Comparison of ENCODE assay signal across 10 cellular contexts in the genomic region with DNA sequence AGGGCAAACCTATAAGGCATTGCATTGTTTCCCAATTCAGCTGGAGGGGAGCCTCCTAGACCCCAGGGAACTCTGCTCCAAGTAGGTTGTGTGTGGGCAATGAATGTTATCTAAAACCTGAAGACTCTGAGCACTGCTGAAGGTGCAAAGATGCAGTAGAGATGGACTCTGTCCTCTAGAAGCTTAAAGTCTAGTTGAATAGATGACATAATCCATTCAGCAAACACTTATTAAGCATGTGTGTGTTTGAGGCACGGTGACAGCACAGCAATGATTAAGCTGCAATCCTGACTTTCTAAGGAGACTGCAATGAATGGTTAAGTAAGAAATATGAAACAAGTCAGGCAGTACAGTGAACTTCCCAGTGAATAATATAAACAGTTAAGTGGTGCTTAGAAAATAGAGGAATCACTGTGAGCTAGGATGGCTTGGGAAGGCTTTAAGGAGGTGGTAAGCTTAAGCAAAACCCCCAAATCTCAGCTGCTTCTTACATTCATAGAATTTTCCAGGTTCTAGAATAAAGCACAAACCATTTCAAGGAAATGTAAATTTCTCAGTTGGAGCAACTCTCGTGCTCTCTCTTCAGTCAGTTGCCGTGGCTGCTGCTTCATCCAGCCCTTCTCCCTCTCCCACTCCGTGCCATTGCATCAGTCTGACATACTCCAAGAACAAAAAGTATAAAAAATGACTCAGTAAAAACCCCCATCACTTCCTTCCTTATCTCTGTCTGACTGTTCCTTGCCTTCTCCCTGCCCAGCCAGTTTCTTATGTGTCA. TPM values are rescaled to one million over a fixed set of nuclear protein-coding genes. Genes with fewer than 3 reads are reported as not detected.
DNase-seq lines count a peak whose midpoint lies in the region; ATAC-seq and TF ChIP-seq lines count a peak whose summit lies in the region.
"Had no signal": no experiment of that assay in that cellular context is flagged by ENCODE, and none has a peak within 500 bp of the region (broad histone marks: within the 10 kb centered on the region; RNA-seq: fewer than 3 reads in every experiment).

No MANE protein-coding gene starts in this region.

- 30 to 64% (median 43%) methylated on average over 4 of the region's 4 CpGs for WGBS in spleen, 5 donors

- intact Hi-C loops in spleen (cut with DNase I; ENCODE audit: low total_unique reads) = no loop called here

- peak overlapping the region in 7 of 8 donors; percentile 16 to 85 (median 58) for H3K27ac ChIP-seq in spleen
- H3K27ac ChIP-seq: 22Rv1 had no signal

- H3K36me3 ChIP-seq in spleen = peaks cover 3 to 89% (median 43%) of the 10 kb centered on the region in 6 donors

- ATAC-seq in SK-N-SH treated with all-trans-retinoic acid at 6 μM for 48 hours = peak; percentile 73
- ATAC-seq in HG02759 (IDR thresholded peaks at IDR 0.05; ENCODE audit: unreplicated experiment) = no peak
- no peak for ATAC-seq in HG03045 (IDR thresholded peaks at IDR 0.05; ENCODE audit: unreplicated experiment)
- ATAC-seq: body of pancreas had no signal

- DNase-seq in NOMO-1 treated with DMSO at 0.1 percent for 48 hours (lab: John Stamatoyannopoulos, UW; ENCODE audit: unreplicated experiment) (peak; percentile 53), NOMO-1 treated with dmso at 0.1 percent for 144 hours (lab: John Stamatoyannopoulos, UW; ENCODE audit: unreplicated experiment) (no peak), fibroblast of pulmonary artery (ENCODE audit: low read depth) (peak; percentile 95), spleen (no peak), NCI-H1048 (lab: John Stamatoyannopoulos, UW) (no peak)

- H3K9me3 ChIP-seq in spleen = no peaks in the 10 kb centered on the region
- H3K9me3 ChIP-seq: body of pancreas had no signal

- H3K27me3 ChIP-seq in spleen (replicated peaks in 1 of 7) = no peaks in the 10 kb centered on the region
- H3K27me3 ChIP-seq: body of pancreas had no signal

- TF ChIP-seq POLR2A in spleen (IDR thresholded peaks at IDR 0.05) = no peak

- TF ChIP-seq CTCF in fibroblast of pulmonary artery (IDR thresholded peaks at IDR 0.05; ENCODE audit: low read length, missing control alignments) (no peak), spleen (IDR thresholded peaks at IDR 0.05 in 8 of 11, conservative IDR thresholded peaks at IDR 0.05 in 3 of 11) (no peak)

- H3K4me3 ChIP-seq in fibroblast of pulmonary artery (replicated peaks; ENCODE audit: low read depth, low read length) = peak overlapping the region; percentile 4
- H3K4me3 ChIP-seq in spleen = peak overlapping the region in 1 of 8 donors; percentile 21
- H3K4me3 ChIP-seq: body of pancreas had no signal

- H3K4me1 ChIP-seq in spleen = peaks cover 0 to 72% (median 31%) of the 10 kb centered on the region in 6 donors

TF ChIP-seq in SK-N-SH treated with all-trans-retinoic acid at 6 μM for 48 hours, 23 proteins besides CTCF, POLR2A, EP300 and RAD21:
- no peak for TF ChIP-seq PATZ1 (CRISPR knock-in tag; IDR thresholded peaks at IDR 0.05; ENCODE audit: borderline replicate concordance)
- TF ChIP-seq, protein P1, sequence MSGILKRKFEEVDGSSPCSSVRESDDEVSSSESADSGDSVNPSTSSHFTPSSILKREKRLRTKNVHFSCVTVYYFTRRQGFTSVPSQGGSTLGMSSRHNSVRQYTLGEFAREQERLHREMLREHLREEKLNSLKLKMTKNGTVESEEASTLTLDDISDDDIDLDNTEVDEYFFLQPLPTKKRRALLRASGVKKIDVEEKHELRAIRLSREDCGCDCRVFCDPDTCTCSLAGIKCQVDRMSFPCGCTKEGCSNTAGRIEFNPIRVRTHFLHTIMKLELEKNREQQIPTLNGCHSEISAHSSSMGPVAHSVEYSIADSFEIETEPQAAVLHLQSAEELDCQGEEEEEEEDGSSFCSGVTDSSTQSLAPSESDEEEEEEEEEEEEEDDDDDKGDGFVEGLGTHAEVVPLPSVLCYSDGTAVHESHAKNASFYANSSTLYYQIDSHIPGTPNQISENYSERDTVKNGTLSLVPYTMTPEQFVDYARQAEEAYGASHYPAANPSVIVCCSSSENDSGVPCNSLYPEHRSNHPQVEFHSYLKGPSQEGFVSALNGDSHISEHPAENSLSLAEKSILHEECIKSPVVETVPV (CRISPR knock-in tag; IDR thresholded peaks at IDR 0.05) = no peak
- no peak for TF ChIP-seq ZC3H10 (CRISPR knock-in tag; IDR thresholded peaks at IDR 0.05)
- no peak for TF ChIP-seq CSDC2 (CRISPR knock-in tag; IDR thresholded peaks at IDR 0.05)
- TF ChIP-seq ISL1 (CRISPR knock-in tag; IDR thresholded peaks at IDR 0.05) = no peak
- TF ChIP-seq ZFP3 (CRISPR knock-in tag; IDR thresholded peaks at IDR 0.05) = no peak
- no peak for TF ChIP-seq ARNTL (CRISPR knock-in tag; IDR thresholded peaks at IDR 0.05; ENCODE audit: borderline replicate concordance, low read depth)

RNA-seq across cellular contexts. Expression of gene MXD1, which starts 19.1 kb away (rescaled TPM):
- total RNA-seq in spleen = 100 to 1,000 TPM in 2 of 7 donors, 10 to 100 TPM in 5; 41.6 to 241 (median 90.3) TPM
- polyA plus RNA-seq in spleen = 1 to 10 TPM; 2.7 to 7.2 (median 4.2) TPM

RNA-seq across cellular contexts. Expression of gene ASPRV1, which starts 27.4 kb away (rescaled TPM):
- 1 to 10 TPM; 2.7 to 5.3 (median 4.1) TPM for total RNA-seq in spleen
- polyA plus RNA-seq in spleen = 1 to 10 TPM; 1.2 to 2.0 (median 1.9) TPM

RNA-seq across cellular contexts. Expression of gene SNRNP27, which starts 40.3 kb away (rescaled TPM):
- 10 to 100 TPM; 34.9 to 62.9 (median 43.3) TPM for total RNA-seq in spleen
- 10 to 100 TPM; 28.0 to 41.5 (median 39.8) TPM for polyA plus RNA-seq in spleen

Comparison
In these comparisons a context has a peak if more than half of its experiments do, and no peak if none do; other contexts are left out.
1. DNase-seq: peak in NOMO-1 treated with DMSO at 0.1 percent for 48 hours (single experiment) and fibroblast of pulmonary artery (single experiment); none in NOMO-1 treated with dmso at 0.1 percent for 144 hours (single experiment), spleen (single experiment) and NCI-H1048 (single experiment).